In genomic region chr5:143952809-143953208, GRCh38 we compare ENCODE assay signal across 8 cellular contexts.
"Had no signal": no experiment of that assay in that cellular context is flagged by ENCODE, and none has a peak within 500 bp of the region (broad histone marks: within the 10 kb centered on the region; RNA-seq: fewer than 3 reads in every experiment).

No MANE protein-coding gene starts in this region.

- FAIRE-seq: G401.6, GM12878, GM12891, GM12892, GM18507, GM19239 had no signal

- H3K4me3 ChIP-seq: GM12878 had no signal

- DNase-seq: GDM1, GF-D8 had no signal
